In the genomic region with DNA sequence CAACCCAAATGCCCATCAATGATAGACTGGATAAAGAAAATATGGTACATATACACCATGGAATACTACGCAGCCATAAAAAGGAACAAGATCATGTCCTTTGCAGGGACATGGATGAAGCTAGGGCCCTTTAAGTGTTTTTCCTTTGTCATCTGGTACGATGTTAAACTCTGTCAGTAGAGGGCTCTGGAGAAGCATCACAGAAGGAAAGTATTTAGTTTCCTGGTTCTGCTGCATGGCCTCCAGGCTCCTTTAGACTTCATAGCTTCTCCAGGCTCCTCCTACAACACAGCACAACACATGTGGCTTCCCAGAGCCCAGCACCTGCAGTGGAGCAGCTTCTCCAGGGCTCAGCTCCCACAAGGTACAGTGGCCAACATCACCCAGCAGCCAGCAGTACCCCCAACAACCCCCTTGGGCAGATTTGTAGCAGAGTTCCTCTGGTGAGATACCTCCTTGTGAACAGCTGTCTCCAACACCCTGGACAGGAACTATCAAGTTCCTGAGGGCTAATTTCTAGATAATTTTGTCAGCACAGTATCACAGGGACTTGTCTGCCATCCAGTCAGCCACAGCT, we compare ENCODE assay signal across 10 cellular contexts.
DNase-seq lines count a peak whose midpoint lies in the region; ATAC-seq and TF ChIP-seq lines count a peak whose summit lies in the region.
"Had no signal": no experiment of that assay in that cellular context is flagged by ENCODE, and none has a peak within 500 bp of the region (broad histone marks: within the 10 kb centered on the region; RNA-seq: fewer than 3 reads in every experiment).

No MANE protein-coding gene starts in this region.

- 44% methylated on average over 2 of the region's 2 CpGs for WGBS in right lobe of liver (ENCODE audit: insufficient coverage, low coverage, low lambda C conversion rate, missing lambda C conversion rate)

- no peaks in the 10 kb centered on the region for H3K36me3 Mint-ChIP-seq in activated CD8-positive, alpha-beta T cell treated with anti-CD3 and anti-CD28 coated beads for 36 hours (ENCODE audit: low read depth)
- H3K36me3 Mint-ChIP-seq: CD8-positive, alpha-beta memory T cell had no signal

- POLR2A ChIA-PET in activated CD8-positive, alpha-beta T cell treated with anti-CD3 and anti-CD28 coated beads for 36 hours (lab: Charles Lee): no interaction called here

- TF ChIP-seq POLR2A in right lobe of liver (IDR thresholded peaks at IDR 0.05): no peak

- no peak overlapping the region for H3K27ac ChIP-seq in right lobe of liver
- H3K27ac ChIP-seq: parathyroid adenoma had no signal

- peaks cover 5% of the 10 kb centered on the region for H3K27me3 Mint-ChIP-seq in activated CD8-positive, alpha-beta T cell treated with anti-CD3 and anti-CD28 coated beads for 36 hours

- H3K4me3 Mint-ChIP-seq in activated CD8-positive, alpha-beta T cell treated with anti-CD3 and anti-CD28 coated beads for 36 hours: no peak overlapping the region
- H3K4me3 Mint-ChIP-seq: CD8-positive, alpha-beta memory T cell had no signal

- H3K9me3 Mint-ChIP-seq in activated CD8-positive, alpha-beta T cell treated with anti-CD3 and anti-CD28 coated beads for 36 hours: no peaks in the 10 kb centered on the region
- H3K9me3 Mint-ChIP-seq: CD8-positive, alpha-beta memory T cell had no signal

- H3K4me1 ChIP-seq in right lobe of liver: no peaks in the 10 kb centered on the region
- H3K4me1 ChIP-seq: parathyroid adenoma had no signal

- no peaks in the 10 kb centered on the region for H3K9me3 ChIP-seq in right lobe of liver

- H3K4me1 Mint-ChIP-seq in activated CD8-positive, alpha-beta T cell treated with anti-CD3 and anti-CD28 coated beads for 36 hours (ENCODE audit: low read depth): no peaks in the 10 kb centered on the region
- H3K4me1 Mint-ChIP-seq: CD8-positive, alpha-beta memory T cell had no signal

- TF ChIP-seq CTCF in activated CD8-positive, alpha-beta T cell treated with anti-CD3 and anti-CD28 coated beads for 36 hours (IDR thresholded peaks at IDR 0.05): no peak
- TF ChIP-seq CTCF in right lobe of liver (IDR thresholded peaks at IDR 0.05): peak in 2 of 4 donors; percentile 15 to 24

- intact Hi-C loops in activated CD8-positive, alpha-beta T cell treated with anti-CD3 and anti-CD28 coated beads for 36 hours (cut with micrococcal nuclease): loop anchor here (5.0 kb wide), 1 partner anchor 80 kb away; no protein-coding TSS in a partner anchor
- intact Hi-C loops in right lobe of liver (cut with DNase I): no loop called here

- peak; percentile 26 for DNase-seq in NCI-H82 (lab: John Stamatoyannopoulos, UW)
- no peak for DNase-seq in NCI-H82 treated with DMSO at 0.1 percent for 48 hours (lab: John Stamatoyannopoulos, UW; ENCODE audit: unreplicated experiment)
- no peak for DNase-seq in activated CD8-positive, alpha-beta T cell treated with anti-CD3 and anti-CD28 coated beads for 36 hours
- no peak for DNase-seq in right lobe of liver
- DNase-seq in GDM1 (lab: John Stamatoyannopoulos, UW): no peak
- DNase-seq in NCI-H1092 (lab: John Stamatoyannopoulos, UW): no peak

- ATAC-seq in HG03196 (IDR thresholded peaks at IDR 0.05; ENCODE audit: unreplicated experiment) (peak; percentile 64), right lobe of liver (peak; percentile 44 to 71 (median 66)), HG03571 (IDR thresholded peaks at IDR 0.05; ENCODE audit: unreplicated experiment) (no peak)
- peak; percentile 58 for ATAC-seq in activated CD8-positive, alpha-beta T cell treated with anti-CD3 and anti-CD28 coated beads for 36 hours

- no peaks in the 10 kb centered on the region for H3K27me3 ChIP-seq in right lobe of liver

- CTCF ChIA-PET in activated CD8-positive, alpha-beta T cell treated with anti-CD3 and anti-CD28 coated beads for 36 hours (lab: Charles Lee): interaction anchor here (0.7 to 2.0 kb wide), 9 partner anchors 9 to 155 kb away, joined by 3 to 15 read pairs (median 3); partner anchors contain the start of gene KCTD12

- H3K27ac Mint-ChIP-seq in activated CD8-positive, alpha-beta T cell treated with anti-CD3 and anti-CD28 coated beads for 36 hours: no peak overlapping the region

- H3K4me3 ChIP-seq in right lobe of liver: no peak overlapping the region

- H3K36me3 ChIP-seq in right lobe of liver: no peaks in the 10 kb centered on the region
